Comparison of ENCODE assay signal across 8 cellular contexts in genomic region chr17:77494664-77495435, GRCh38.
DNase-seq lines count a peak whose midpoint lies in the region; ATAC-seq and TF ChIP-seq lines count a peak whose summit lies in the region.

No MANE protein-coding gene starts in this region.

- TF ChIP-seq CTCF in AG10803 (conservative IDR thresholded peaks at IDR 0.05; ENCODE audit: low read length) (peak; percentile 86), colonic mucosa (IDR thresholded peaks at IDR 0.05) (peak; percentile 94), lower leg skin (IDR thresholded peaks at IDR 0.05) (peak in 2 of 3 donors; percentile 82 to 97)

- peak overlapping the region in 1 of 2 donors; percentile 2 for H3K9ac ChIP-seq in colonic mucosa (ENCODE audit: low read depth in 2 of 2, low read length in 2 of 2)

- intact Hi-C loops in colonic mucosa (cut with DNase I) (loop anchor here (1.0 to 10.0 kb wide), 3 partner anchors 64 to 220 kb away; no protein-coding TSS in a partner anchor), lower leg skin (cut with DNase I; ENCODE audit: low total_unique reads) (loop anchor here (2.0 kb wide), 1 partner anchor 164 kb away; no protein-coding TSS in a partner anchor)

- TF ChIP-seq POLR2A in lower leg skin (IDR thresholded peaks at IDR 0.05): no peak

- H3K4me3 ChIP-seq in AG10803 (ENCODE audit: low read length): no peak overlapping the region
- H3K4me3 ChIP-seq in colonic mucosa: no peak overlapping the region
- H3K4me3 ChIP-seq in lower leg skin (ENCODE audit: low read depth, poor library complexity, severe bottlenecking): no peak overlapping the region

- peaks cover 11% of the 10 kb centered on the region for H3K36me3 ChIP-seq in colonic mucosa

- H3K9me3 ChIP-seq in colonic mucosa: no peaks in the 10 kb centered on the region

- H3K4me1 ChIP-seq in colonic mucosa: no peaks in the 10 kb centered on the region

- H3K27me3 ChIP-seq in colonic mucosa: no peaks in the 10 kb centered on the region

- ATAC-seq in GM19351 (IDR thresholded peaks at IDR 0.05; ENCODE audit: unreplicated experiment): peak; percentile 49
- ATAC-seq in HG02642 (IDR thresholded peaks at IDR 0.05; ENCODE audit: poor library complexity, unreplicated experiment): no peak

- H3K27ac ChIP-seq in colonic mucosa: no peak overlapping the region

- WGBS in lower leg skin, 2 donors: 25 to 27% methylated on average over 18 of the region's 18 CpGs

- DNase-seq in AG10803 (ENCODE audit: low read depth) (peak; percentile 68), NCI-H2196 (lab: John Stamatoyannopoulos, UW; ENCODE audit: unreplicated experiment) (peak; percentile 76), colonic mucosa (peak; percentile 80), lower leg skin (ENCODE audit: low spot score in 2 of 2) (peak; percentile 79 to 96)
- peak; percentile 74 to 80 for DNase-seq in activated CD4-positive, alpha-beta T cell treated with anti-CD3 and anti-CD28 coated beads for 4 hours
- peak; percentile 54 to 64 (median 61) for DNase-seq in stimulated activated CD4-positive, alpha-beta T cell treated with anti-CD3 and anti-CD28 coated beads, TNF-alpha, amount 100 ng/mL, for 48 hours (ENCODE audit: low read depth in 3 of 3)
